Comparison of ENCODE assay signal across 15 cellular contexts in the genomic region with DNA sequence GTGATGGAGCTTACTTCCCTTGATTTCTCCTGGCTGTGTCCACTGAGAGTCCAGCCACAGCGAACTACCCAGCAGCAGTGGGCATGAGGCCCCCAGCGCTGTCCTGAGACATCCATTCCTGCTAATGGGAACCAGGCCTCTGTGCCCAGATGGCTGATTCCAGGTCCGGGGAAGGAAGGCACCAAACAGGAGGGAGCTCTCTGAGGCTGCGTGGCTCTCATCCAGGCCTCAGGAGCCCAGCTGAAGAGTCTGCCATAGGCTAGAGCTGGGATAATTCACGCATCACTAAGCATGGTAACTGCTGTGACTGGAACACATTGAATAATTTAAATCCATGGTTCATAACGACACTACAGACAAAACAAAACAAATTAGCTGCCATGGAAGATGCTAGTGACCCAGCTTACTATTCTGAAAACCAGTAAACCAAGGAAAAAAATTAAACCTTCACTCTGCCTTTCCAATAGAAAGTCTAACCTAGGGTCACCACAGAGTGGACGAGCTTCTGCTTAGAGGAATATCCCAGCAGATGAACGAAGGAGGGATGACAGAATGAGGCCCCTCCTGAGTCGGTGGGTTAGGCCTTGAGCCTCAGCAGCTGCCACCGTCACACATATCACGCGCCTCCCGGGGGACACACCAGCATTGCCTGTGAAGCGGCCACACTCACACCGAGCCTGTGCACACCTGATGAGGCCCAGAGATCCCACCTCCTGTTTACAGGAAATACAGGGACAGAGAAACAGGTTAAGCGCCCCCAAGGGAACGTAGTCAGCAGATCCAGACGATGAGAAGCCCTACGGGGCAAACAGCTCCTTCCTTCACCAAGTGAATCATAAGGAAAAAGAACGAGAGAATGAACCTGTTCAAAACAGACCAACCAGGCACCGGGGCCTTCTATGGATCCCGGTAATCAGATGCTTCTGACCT. TPM values are rescaled to one million over a fixed set of nuclear protein-coding genes. Genes with fewer than 3 reads are reported as not detected.
DNase-seq lines count a peak whose midpoint lies in the region; ATAC-seq and TF ChIP-seq lines count a peak whose summit lies in the region.
"Had no signal": no experiment of that assay in that cellular context is flagged by ENCODE, and none has a peak within 500 bp of the region (broad histone marks: within the 10 kb centered on the region; RNA-seq: fewer than 3 reads in every experiment).

No MANE protein-coding gene starts in this region.

- no peak for TF ChIP-seq CTCF in glutamatergic neuron (IDR thresholded peaks at IDR 0.05; ENCODE audit: partially characterized antibody, unreplicated experiment)
- no peak for TF ChIP-seq CTCF in thyroid gland (IDR thresholded peaks at IDR 0.05)

- peak overlapping the region; percentile 97 for H3K27ac Mint-ChIP-seq in glutamatergic neuron (ENCODE audit: unreplicated experiment)
- H3K27ac Mint-ChIP-seq in effector memory CD8-positive, alpha-beta T cell: peak overlapping the region in 1 of 2 donors; percentile 69
- H3K27ac Mint-ChIP-seq: CD4-positive, alpha-beta T cell; natural killer cell treated with Interleukin-12 subunit alpha and Interleukin-12 subunit beta and Interleukin-15 and Interleukin-18, amount 100 ng/mL, for 72 hours; T-cell had no signal

- peaks cover 27% of the 10 kb centered on the region for H3K9me3 Mint-ChIP-seq in glutamatergic neuron (ENCODE audit: unreplicated experiment)
- no peaks in the 10 kb centered on the region for H3K9me3 Mint-ChIP-seq in effector memory CD8-positive, alpha-beta T cell
- H3K9me3 Mint-ChIP-seq: CD4-positive, alpha-beta T cell; natural killer cell treated with Interleukin-12 subunit alpha and Interleukin-12 subunit beta and Interleukin-15 and Interleukin-18, amount 100 ng/mL, for 72 hours; T-cell had no signal

- H3K27me3 Mint-ChIP-seq in glutamatergic neuron (ENCODE audit: unreplicated experiment): peaks cover 31% of the 10 kb centered on the region
- H3K27me3 Mint-ChIP-seq in effector memory CD8-positive, alpha-beta T cell: no peaks in the 10 kb centered on the region
- H3K27me3 Mint-ChIP-seq: CD4-positive, alpha-beta T cell; natural killer cell treated with Interleukin-12 subunit alpha and Interleukin-12 subunit beta and Interleukin-15 and Interleukin-18, amount 100 ng/mL, for 72 hours; T-cell had no signal

- H3K4me1 ChIP-seq in thyroid gland: no peaks in the 10 kb centered on the region
- H3K4me1 ChIP-seq: A549, gastrocnemius medialis had no signal

- H3K27me3 ChIP-seq in thyroid gland: no peaks in the 10 kb centered on the region
- H3K27me3 ChIP-seq: gastrocnemius medialis had no signal

- ATAC-seq in effector memory CD8-positive, alpha-beta T cell (replicated peaks): no peak
- ATAC-seq: A549; gastrocnemius medialis; natural killer cell treated with Interleukin-12 subunit alpha and Interleukin-12 subunit beta and Interleukin-15 and Interleukin-18, amount 100 ng/mL, for 72 hours; T-cell had no signal

- no peak for TF ChIP-seq POLR2A in thyroid gland (IDR thresholded peaks at IDR 0.05)

- WGBS in thyroid gland, 2 donors: 75 to 79% methylated on average over 20 to 22 of the region's 22 CpGs

- no peak overlapping the region for H3K4me3 ChIP-seq in thyroid gland (replicated peaks in 1 of 3)
- H3K4me3 ChIP-seq: A549, gastrocnemius medialis had no signal

- H3K9me3 ChIP-seq in thyroid gland: no peaks in the 10 kb centered on the region
- H3K9me3 ChIP-seq: A549, gastrocnemius medialis had no signal

- H3K27ac ChIP-seq in thyroid gland: no peak overlapping the region
- H3K27ac ChIP-seq: A549, gastrocnemius medialis, RWPE1 had no signal

- peak overlapping the region; percentile 77 for H3K4me3 Mint-ChIP-seq in glutamatergic neuron (ENCODE audit: unreplicated experiment)
- no peak overlapping the region for H3K4me3 Mint-ChIP-seq in effector memory CD8-positive, alpha-beta T cell
- H3K4me3 Mint-ChIP-seq: CD4-positive, alpha-beta T cell; natural killer cell treated with Interleukin-12 subunit alpha and Interleukin-12 subunit beta and Interleukin-15 and Interleukin-18, amount 100 ng/mL, for 72 hours; T-cell had no signal

- intact Hi-C loops in thyroid gland (cut with DNase I): no loop called here

- peaks cover 67% of the 10 kb centered on the region for H3K4me1 Mint-ChIP-seq in glutamatergic neuron (ENCODE audit: low read depth, unreplicated experiment)
- peaks cover 0 to 1% of the 10 kb centered on the region in 2 donors for H3K4me1 Mint-ChIP-seq in effector memory CD8-positive, alpha-beta T cell (ENCODE audit: low read depth in 2 of 2)
- H3K4me1 Mint-ChIP-seq: T-cell had no signal

- peaks cover 20 to 26% of the 10 kb centered on the region in 2 donors for H3K36me3 ChIP-seq in thyroid gland

- DNase-seq in NCI-H82 (lab: John Stamatoyannopoulos, UW) (peak; percentile 79), NCI-H82 treated with DMSO at 0.1 percent for 48 hours (lab: John Stamatoyannopoulos, UW; ENCODE audit: unreplicated experiment) (no peak), NCI-H526 (lab: John Stamatoyannopoulos, UW) (peak; percentile 89 to 91), glutamatergic neuron (peak; percentile 77), thyroid gland (peak; percentile 78), RKO (ENCODE audit: low spot score) (no peak)
- no peak for DNase-seq in effector memory CD8-positive, alpha-beta T cell
- no peak for DNase-seq in activated CD4-positive, alpha-beta T cell treated with anti-CD3 and anti-CD28 coated beads, Interleukin-2, amount 50 U/mL, for 4 hours
- DNase-seq: CD4-positive, alpha-beta T cell; gastrocnemius medialis; NCI-H774; T-cell had no signal

- peaks cover 4% of the 10 kb centered on the region for H3K36me3 Mint-ChIP-seq in glutamatergic neuron (ENCODE audit: unreplicated experiment)
- H3K36me3 Mint-ChIP-seq in effector memory CD8-positive, alpha-beta T cell (ENCODE audit: insufficient read depth): peaks cover 13% of the 10 kb centered on the region

RNA-seq across cellular contexts. Expression of a gene that starts 25.0 kb away (rescaled TPM):
- total RNA-seq in glutamatergic neuron (ENCODE audit: unreplicated experiment): 79.7 TPM
- 10 to 100 TPM; 38.7 to 45.2 (median 43.7) TPM for total RNA-seq in thyroid gland

RNA-seq across cellular contexts. Expression of a gene that starts 35.7 kb away (rescaled TPM):
- total RNA-seq in glutamatergic neuron (ENCODE audit: unreplicated experiment): 102 TPM
- total RNA-seq in thyroid gland: 10 to 100 TPM; 26.0 to 41.6 (median 30.8) TPM

RNA-seq across cellular contexts. Expression of a gene that starts 36.0 kb away (rescaled TPM):
- total RNA-seq in glutamatergic neuron (ENCODE audit: unreplicated experiment): 16.4 TPM
- total RNA-seq in thyroid gland: 1 to 10 TPM; 5.1 to 8.6 (median 6.8) TPM

RNA-seq across cellular contexts. Expression of a gene that starts 48.7 kb away (rescaled TPM):
- total RNA-seq in glutamatergic neuron (ENCODE audit: unreplicated experiment) (7.5 TPM), thyroid gland (10 to 100 TPM in 1 of 4 donors, 1 to 10 TPM in 3; 8.6 to 20.2 (median 9.7) TPM)
- total RNA-seq: natural killer cell treated with Interleukin-12 subunit alpha and Interleukin-12 subunit beta and Interleukin-15 and Interleukin-18, amount 100 ng/mL, for 72 hours had no signal

Comparison
In these comparisons a context has a peak if more than half of its experiments do, and no peak if none do; other contexts are left out.
1. DNase-seq: peak in NCI-H82 (single experiment), NCI-H526 (2 of 2), glutamatergic neuron (single experiment) and thyroid gland (2 of 2); none in NCI-H82 treated with DMSO at 0.1 percent for 48 hours (single experiment), effector memory CD8-positive, alpha-beta T cell (0 of 3), activated CD4-positive, alpha-beta T cell treated with anti-CD3 and anti-CD28 coated beads, Interleukin-2, amount 50 U/mL, for 4 hours (0 of 2) and RKO (single experiment).